ENCODE assay signal across 1 cellular context in the genomic region with DNA sequence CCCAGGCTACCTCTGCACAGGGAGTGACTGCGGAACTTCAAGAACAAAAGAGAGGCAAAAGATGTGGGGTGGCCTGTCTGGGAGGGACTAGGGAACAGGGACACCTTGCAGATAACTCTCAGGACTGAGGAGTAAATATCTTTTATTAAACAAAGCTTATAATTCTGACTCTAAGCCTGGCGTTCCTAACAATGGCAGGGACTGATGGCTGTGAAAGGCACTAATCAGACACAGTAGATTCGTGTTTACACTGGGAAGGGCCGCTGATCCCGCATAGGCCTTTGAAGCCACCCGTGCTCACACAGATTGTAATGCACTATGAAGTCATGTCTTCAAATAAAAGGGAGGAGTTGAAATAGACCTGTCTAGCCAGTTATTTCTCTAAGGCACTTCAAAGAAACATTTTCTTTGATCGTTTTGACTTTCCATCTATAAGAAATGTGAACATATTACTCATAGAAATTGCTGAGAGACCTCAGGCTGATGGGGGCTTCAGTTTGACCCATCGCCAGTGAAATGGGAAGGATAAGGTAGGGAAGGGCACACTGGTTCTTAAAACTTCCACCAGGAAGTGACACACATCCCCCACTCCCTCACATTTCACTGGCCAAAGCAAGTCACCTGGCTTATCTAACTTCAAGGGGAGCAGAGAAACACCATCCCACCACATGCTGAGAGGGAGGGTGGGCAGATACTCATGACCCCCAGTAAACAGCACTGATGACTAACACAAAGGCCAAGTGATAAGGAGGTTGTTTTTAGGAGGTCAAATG.
TF ChIP-seq lines count a peak whose summit lies in the region.

No MANE protein-coding gene starts in this region.

TF ChIP-seq in K562, 482 proteins besides CTCF, POLR2A, EP300 and RAD21 (continued from another document):
- TF ChIP-seq, protein P1, sequence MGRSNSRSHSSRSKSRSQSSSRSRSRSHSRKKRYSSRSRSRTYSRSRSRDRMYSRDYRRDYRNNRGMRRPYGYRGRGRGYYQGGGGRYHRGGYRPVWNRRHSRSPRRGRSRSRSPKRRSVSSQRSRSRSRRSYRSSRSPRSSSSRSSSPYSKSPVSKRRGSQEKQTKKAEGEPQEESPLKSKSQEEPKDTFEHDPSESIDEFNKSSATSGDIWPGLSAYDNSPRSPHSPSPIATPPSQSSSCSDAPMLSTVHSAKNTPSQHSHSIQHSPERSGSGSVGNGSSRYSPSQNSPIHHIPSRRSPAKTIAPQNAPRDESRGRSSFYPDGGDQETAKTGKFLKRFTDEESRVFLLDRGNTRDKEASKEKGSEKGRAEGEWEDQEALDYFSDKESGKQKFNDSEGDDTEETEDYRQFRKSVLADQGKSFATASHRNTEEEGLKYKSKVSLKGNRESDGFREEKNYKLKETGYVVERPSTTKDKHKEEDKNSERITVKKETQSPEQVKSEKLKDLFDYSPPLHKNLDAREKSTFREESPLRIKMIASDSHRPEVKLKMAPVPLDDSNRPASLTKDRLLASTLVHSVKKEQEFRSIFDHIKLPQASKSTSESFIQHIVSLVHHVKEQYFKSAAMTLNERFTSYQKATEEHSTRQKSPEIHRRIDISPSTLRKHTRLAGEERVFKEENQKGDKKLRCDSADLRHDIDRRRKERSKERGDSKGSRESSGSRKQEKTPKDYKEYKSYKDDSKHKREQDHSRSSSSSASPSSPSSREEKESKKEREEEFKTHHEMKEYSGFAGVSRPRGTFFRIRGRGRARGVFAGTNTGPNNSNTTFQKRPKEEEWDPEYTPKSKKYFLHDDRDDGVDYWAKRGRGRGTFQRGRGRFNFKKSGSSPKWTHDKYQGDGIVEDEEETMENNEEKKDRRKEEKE (IDR thresholded peaks at IDR 0.05; ENCODE audit: borderline replicate concordance in 1 of 2, control insufficient read depth in 1 of 2, low read depth in 2 of 2, low read length in 1 of 2) = no peak
- TF ChIP-seq ZNF253 (CRISPR knock-in tag; conservative IDR thresholded peaks at IDR 0.05) (no peak), FOXK1 (CRISPR knock-in tag; IDR thresholded peaks at IDR 0.05; ENCODE audit: borderline replicate concordance) (no peak), CBX2 (IDR thresholded peaks at IDR 0.05; ENCODE audit: insufficient read depth, low read length, poor library complexity, severe bottlenecking) (no peak), ZNF707 (CRISPR knock-in tag; conservative IDR thresholded peaks at IDR 0.05) (no peak), HOXB6 (CRISPR knock-in tag; IDR thresholded peaks at IDR 0.05; ENCODE audit: borderline replicate concordance) (no peak), SMC3 (conservative IDR thresholded peaks at IDR 0.05; ENCODE audit: insufficient read depth, low read depth, low read length) (no peak), PRPF4 (IDR thresholded peaks at IDR 0.05; ENCODE audit: insufficient read depth, low read depth, low read length, poor library complexity, severe bottlenecking) (no peak), CHD1 (IDR thresholded peaks at IDR 0.05; ENCODE audit: low read length) (no peak), ZBED1 (IDR thresholded peaks at IDR 0.05) (no peak), CBFA2T3 (IDR thresholded peaks at IDR 0.05) (peak; percentile 85), SRF (CRISPR knock-in tag; IDR thresholded peaks at IDR 0.05) (0 out of 4 replicates have a peak, but pooled peaks of 1 of the 2 experiments have one; percentile 16), LCOR (CRISPR knock-in tag; IDR thresholded peaks at IDR 0.05) (no peak), POLR2H (tag; IDR thresholded peaks at IDR 0.05; ENCODE audit: low read depth) (no peak), ZBTB1 (CRISPR knock-in tag; IDR thresholded peaks at IDR 0.05; ENCODE audit: borderline replicate concordance, low read depth) (no peak), HMG20A (CRISPR knock-in tag; conservative IDR thresholded peaks at IDR 0.05) (no peak), POLR2B (IDR thresholded peaks at IDR 0.05; ENCODE audit: low read depth, partially characterized antibody) (no peak), SMARCB1 (IDR thresholded peaks at IDR 0.05; ENCODE audit: insufficient read length, low read depth) (no peak), YBX1 (IDR thresholded peaks at IDR 0.05) (no peak), TAL1 (IDR thresholded peaks at IDR 0.05) (no peak; the same call in 1 of the 2 replicates), PTTG1 (tag; IDR thresholded peaks at IDR 0.05; ENCODE audit: low read depth) (no peak), SAP30 (IDR thresholded peaks at IDR 0.05; ENCODE audit: borderline replicate concordance, insufficient read depth, low read depth, low read length, poor library complexity, severe bottlenecking) (no peak), GABPB2 (CRISPR knock-in tag; conservative IDR thresholded peaks at IDR 0.05) (no peak), TAF1 (IDR thresholded peaks at IDR 0.05; ENCODE audit: control insufficient read depth, extremely low read depth, insufficient read depth, low read length, severe bottlenecking) (no peak), ELF1 (tag; IDR thresholded peaks at IDR 0.05) (no peak), BCL6 (CRISPR knock-in tag; IDR thresholded peaks at IDR 0.05) (no peak), PHF21A (IDR thresholded peaks at IDR 0.05; ENCODE audit: borderline replicate concordance, low read depth) (no peak), HLTF (IDR thresholded peaks at IDR 0.05) (no peak), TBP (optimal IDR thresholded peaks at IDR 0.05; ENCODE audit: low read depth, low read length) (no peak), TGIF2 (CRISPR knock-in tag; IDR thresholded peaks at IDR 0.05) (no peak), CC2D1A (IDR thresholded peaks at IDR 0.05) (no peak; the same call in 1 of the 2 replicates), ELF2 (CRISPR knock-in tag; IDR thresholded peaks at IDR 0.05) (no peak), ZNF561 (CRISPR knock-in tag; conservative IDR thresholded peaks at IDR 0.05) (no peak), POLR2AphosphoS5 (IDR thresholded peaks at IDR 0.05; ENCODE audit: control insufficient read depth, insufficient read depth, low read depth, low read length) (peak; percentile 51; the same call in 1 of the 2 replicates), SMARCA5 (IDR thresholded peaks at IDR 0.05) (no peak), PHF20 (IDR thresholded peaks at IDR 0.05; ENCODE audit: partially characterized antibody) (no peak), COPS2 (conservative IDR thresholded peaks at IDR 0.05) (no peak), ZBTB7A (IDR thresholded peaks at IDR 0.05; ENCODE audit: borderline replicate concordance, control insufficient read depth, low read depth, low read length) (peak; percentile 89), U2AF1 (optimal IDR thresholded peaks at IDR 0.05; ENCODE audit: low read depth, low read length) (no peak), ZNF354B (CRISPR knock-in tag; IDR thresholded peaks at IDR 0.05) (no peak)
- TF ChIP-seq, protein P2, sequence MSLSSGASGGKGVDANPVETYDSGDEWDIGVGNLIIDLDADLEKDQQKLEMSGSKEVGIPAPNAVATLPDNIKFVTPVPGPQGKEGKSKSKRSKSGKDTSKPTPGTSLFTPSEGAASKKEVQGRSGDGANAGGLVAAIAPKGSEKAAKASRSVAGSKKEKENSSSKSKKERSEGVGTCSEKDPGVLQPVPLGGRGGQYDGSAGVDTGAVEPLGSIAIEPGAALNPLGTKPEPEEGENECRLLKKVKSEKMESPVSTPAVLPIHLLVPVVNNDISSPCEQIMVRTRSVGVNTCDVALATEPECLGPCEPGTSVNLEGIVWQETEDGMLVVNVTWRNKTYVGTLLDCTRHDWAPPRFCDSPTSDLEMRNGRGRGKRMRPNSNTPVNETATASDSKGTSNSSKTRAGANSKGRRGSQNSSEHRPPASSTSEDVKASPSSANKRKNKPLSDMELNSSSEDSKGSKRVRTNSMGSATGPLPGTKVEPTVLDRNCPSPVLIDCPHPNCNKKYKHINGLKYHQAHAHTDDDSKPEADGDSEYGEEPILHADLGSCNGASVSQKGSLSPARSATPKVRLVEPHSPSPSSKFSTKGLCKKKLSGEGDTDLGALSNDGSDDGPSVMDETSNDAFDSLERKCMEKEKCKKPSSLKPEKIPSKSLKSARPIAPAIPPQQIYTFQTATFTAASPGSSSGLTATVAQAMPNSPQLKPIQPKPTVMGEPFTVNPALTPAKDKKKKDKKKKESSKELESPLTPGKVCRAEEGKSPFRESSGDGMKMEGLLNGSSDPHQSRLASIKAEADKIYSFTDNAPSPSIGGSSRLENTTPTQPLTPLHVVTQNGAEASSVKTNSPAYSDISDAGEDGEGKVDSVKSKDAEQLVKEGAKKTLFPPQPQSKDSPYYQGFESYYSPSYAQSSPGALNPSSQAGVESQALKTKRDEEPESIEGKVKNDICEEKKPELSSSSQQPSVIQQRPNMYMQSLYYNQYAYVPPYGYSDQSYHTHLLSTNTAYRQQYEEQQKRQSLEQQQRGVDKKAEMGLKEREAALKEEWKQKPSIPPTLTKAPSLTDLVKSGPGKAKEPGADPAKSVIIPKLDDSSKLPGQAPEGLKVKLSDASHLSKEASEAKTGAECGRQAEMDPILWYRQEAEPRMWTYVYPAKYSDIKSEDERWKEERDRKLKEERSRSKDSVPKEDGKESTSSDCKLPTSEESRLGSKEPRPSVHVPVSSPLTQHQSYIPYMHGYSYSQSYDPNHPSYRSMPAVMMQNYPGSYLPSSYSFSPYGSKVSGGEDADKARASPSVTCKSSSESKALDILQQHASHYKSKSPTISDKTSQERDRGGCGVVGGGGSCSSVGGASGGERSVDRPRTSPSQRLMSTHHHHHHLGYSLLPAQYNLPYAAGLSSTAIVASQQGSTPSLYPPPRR (CRISPR knock-in tag; IDR thresholded peaks at IDR 0.05; ENCODE audit: borderline replicate concordance) = no peak
- TF ChIP-seq, protein P3, sequence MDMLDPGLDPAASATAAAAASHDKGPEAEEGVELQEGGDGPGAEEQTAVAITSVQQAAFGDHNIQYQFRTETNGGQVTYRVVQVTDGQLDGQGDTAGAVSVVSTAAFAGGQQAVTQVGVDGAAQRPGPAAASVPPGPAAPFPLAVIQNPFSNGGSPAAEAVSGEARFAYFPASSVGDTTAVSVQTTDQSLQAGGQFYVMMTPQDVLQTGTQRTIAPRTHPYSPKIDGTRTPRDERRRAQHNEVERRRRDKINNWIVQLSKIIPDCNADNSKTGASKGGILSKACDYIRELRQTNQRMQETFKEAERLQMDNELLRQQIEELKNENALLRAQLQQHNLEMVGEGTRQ (CRISPR knock-in tag; IDR thresholded peaks at IDR 0.05) = no peak; the same call in 1 of the 2 replicates
- TF ChIP-seq, protein P4, sequence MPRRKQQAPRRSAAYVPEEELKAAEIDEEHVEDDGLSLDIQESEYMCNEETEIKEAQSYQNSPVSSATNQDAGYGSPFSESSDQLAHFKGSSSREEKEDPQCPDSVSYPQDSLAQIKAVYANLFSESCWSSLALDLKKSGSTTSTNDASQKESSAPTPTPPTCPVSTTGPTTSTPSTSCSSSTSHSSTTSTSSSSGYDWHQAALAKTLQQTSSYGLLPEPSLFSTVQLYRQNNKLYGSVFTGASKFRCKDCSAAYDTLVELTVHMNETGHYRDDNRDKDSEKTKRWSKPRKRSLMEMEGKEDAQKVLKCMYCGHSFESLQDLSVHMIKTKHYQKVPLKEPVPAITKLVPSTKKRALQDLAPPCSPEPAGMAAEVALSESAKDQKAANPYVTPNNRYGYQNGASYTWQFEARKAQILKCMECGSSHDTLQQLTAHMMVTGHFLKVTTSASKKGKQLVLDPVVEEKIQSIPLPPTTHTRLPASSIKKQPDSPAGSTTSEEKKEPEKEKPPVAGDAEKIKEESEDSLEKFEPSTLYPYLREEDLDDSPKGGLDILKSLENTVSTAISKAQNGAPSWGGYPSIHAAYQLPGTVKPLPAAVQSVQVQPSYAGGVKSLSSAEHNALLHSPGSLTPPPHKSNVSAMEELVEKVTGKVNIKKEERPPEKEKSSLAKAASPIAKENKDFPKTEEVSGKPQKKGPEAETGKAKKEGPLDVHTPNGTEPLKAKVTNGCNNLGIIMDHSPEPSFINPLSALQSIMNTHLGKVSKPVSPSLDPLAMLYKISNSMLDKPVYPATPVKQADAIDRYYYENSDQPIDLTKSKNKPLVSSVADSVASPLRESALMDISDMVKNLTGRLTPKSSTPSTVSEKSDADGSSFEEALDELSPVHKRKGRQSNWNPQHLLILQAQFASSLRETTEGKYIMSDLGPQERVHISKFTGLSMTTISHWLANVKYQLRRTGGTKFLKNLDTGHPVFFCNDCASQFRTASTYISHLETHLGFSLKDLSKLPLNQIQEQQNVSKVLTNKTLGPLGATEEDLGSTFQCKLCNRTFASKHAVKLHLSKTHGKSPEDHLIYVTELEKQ (CRISPR knock-in tag; IDR thresholded peaks at IDR 0.05) = no peak
- TF ChIP-seq, protein P5, sequence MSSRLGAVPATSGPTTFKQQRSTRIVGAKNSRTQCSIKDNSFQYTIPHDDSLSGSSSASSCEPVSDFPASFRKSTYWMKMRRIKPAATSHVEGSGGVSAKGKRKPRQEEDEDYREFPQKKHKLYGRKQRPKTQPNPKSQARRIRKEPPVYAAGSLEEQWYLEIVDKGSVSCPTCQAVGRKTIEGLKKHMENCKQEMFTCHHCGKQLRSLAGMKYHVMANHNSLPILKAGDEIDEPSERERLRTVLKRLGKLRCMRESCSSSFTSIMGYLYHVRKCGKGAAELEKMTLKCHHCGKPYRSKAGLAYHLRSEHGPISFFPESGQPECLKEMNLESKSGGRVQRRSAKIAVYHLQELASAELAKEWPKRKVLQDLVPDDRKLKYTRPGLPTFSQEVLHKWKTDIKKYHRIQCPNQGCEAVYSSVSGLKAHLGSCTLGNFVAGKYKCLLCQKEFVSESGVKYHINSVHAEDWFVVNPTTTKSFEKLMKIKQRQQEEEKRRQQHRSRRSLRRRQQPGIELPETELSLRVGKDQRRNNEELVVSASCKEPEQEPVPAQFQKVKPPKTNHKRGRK (tag; IDR thresholded peaks at IDR 0.05) = no peak
- TF ChIP-seq, protein P6, sequence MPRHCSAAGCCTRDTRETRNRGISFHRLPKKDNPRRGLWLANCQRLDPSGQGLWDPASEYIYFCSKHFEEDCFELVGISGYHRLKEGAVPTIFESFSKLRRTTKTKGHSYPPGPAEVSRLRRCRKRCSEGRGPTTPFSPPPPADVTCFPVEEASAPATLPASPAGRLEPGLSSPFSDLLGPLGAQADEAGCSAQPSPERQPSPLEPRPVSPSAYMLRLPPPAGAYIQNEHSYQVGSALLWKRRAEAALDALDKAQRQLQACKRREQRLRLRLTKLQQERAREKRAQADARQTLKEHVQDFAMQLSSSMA (CRISPR knock-in tag; IDR thresholded peaks at IDR 0.05) = no peak
- TF ChIP-seq, protein P7, sequence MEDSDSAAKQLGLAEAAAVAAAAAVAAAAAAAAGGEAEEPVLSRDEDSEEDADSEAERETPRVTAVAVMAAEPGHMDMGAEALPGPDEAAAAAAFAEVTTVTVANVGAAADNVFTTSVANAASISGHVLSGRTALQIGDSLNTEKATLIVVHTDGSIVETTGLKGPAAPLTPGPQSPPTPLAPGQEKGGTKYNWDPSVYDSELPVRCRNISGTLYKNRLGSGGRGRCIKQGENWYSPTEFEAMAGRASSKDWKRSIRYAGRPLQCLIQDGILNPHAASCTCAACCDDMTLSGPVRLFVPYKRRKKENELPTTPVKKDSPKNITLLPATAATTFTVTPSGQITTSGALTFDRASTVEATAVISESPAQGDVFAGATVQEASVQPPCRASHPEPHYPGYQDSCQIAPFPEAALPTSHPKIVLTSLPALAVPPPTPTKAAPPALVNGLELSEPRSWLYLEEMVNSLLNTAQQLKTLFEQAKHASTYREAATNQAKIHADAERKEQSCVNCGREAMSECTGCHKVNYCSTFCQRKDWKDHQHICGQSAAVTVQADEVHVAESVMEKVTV (CRISPR knock-in tag; IDR thresholded peaks at IDR 0.05) = no peak
